In the genomic region with DNA sequence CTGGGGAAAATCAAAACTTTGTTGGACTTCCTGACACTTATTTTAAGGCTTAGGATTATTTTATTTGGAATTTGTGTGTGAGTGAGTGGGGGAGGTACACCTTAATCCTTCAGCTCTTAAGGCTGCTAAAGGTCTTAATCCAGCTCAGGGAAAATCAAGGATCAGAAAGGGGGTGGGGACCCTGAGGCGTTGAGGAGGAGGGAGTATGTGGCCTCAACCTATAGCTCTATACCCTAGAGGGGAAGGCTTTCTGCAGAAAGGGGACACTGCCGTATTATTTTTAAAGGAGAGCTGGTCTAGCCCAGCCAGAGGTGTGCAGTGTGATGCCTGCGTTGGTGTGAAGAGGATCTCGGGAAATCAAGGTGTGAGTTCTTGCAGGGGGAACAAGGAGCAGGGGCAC, we compare ENCODE assay signal across 14 cellular contexts. TPM values are rescaled to one million over a fixed set of nuclear protein-coding genes. Genes with fewer than 3 reads are reported as not detected.
DNase-seq lines count a peak whose midpoint lies in the region; ATAC-seq, FAIRE-seq and TF ChIP-seq lines count a peak whose summit lies in the region.
"Had no signal": no experiment of that assay in that cellular context is flagged by ENCODE, and none has a peak within 500 bp of the region (broad histone marks: within the 10 kb centered on the region; RNA-seq: fewer than 3 reads in every experiment).

No MANE protein-coding gene starts in this region.

- FAIRE-seq in kidney (lab: Jason Lieb, UNC), result no peak

- H3K27me3 ChIP-seq in adipocyte (replicated peaks; ENCODE audit: control insufficient read depth, insufficient read depth, low read length), result no peaks in the 10 kb centered on the region
- H3K27me3 ChIP-seq in skeletal muscle tissue (ENCODE audit: control insufficient read depth in 3 of 3, insufficient read depth in 3 of 3, low read length in 3 of 3), result no peaks in the 10 kb centered on the region
- H3K27me3 ChIP-seq in brain microvascular endothelial cell (replicated peaks), result no peaks in the 10 kb centered on the region
- H3K27me3 ChIP-seq: dorsolateral prefrontal cortex, MG63 had no signal

- TF ChIP-seq CTCF in C4-2B (conservative IDR thresholded peaks at IDR 0.05), result no peak
- TF ChIP-seq CTCF in kidney (IDR thresholded peaks at IDR 0.05; ENCODE audit: borderline replicate concordance, extremely low read depth, insufficient read depth), result no peak
- no peak for TF ChIP-seq CTCF in brain microvascular endothelial cell (IDR thresholded peaks at IDR 0.05; ENCODE audit: low read depth, low read length, missing control alignments)

- ATAC-seq in HG02981 (IDR thresholded peaks at IDR 0.05; ENCODE audit: unreplicated experiment), result no peak

- H3K4me1 ChIP-seq in adipocyte (ENCODE audit: control insufficient read depth, insufficient read depth, low read length), result peaks cover 48% of the 10 kb centered on the region
- H3K4me1 ChIP-seq in kidney (ENCODE audit: control insufficient read depth in 1 of 2, insufficient read depth in 1 of 2, low read depth in 1 of 2, low read length in 2 of 2), result peaks cover 58 to 59% of the 10 kb centered on the region in 2 donors
- H3K4me1 ChIP-seq in skeletal muscle tissue (ENCODE audit: control insufficient read depth in 3 of 3, insufficient read depth in 3 of 3, low read length in 3 of 3), result peaks cover 59 to 78% (median 63%) of the 10 kb centered on the region in 3 donors

- peak overlapping the region; percentile 90 for H3K27ac ChIP-seq in C4-2B
- peak overlapping the region; percentile 87 to 91 for H3K27ac ChIP-seq in kidney (ENCODE audit: low read depth in 2 of 2, low read length in 2 of 2)
- H3K27ac ChIP-seq in skeletal muscle tissue (ENCODE audit: low read depth, low read length), result peak overlapping the region; percentile 68
- no peak overlapping the region for H3K27ac ChIP-seq in brain microvascular endothelial cell

- CTCF ChIA-PET in HEK293T (lab: Yijun Ruan, JAX), result interaction anchor here (0.8 kb wide), 1 partner anchor 33 kb away, joined by 3 read pairs; no protein-coding TSS in a partner anchor

- no peak overlapping the region for H3K4me3 ChIP-seq in adipocyte (ENCODE audit: low read length)
- no peak overlapping the region for H3K4me3 ChIP-seq in kidney (ENCODE audit: low read length in 2 of 2)
- H3K4me3 ChIP-seq in skeletal muscle tissue (ENCODE audit: low read length in 3 of 3), result no peak overlapping the region
- no peak overlapping the region for H3K4me3 ChIP-seq in brain microvascular endothelial cell (ENCODE audit: low read depth, low read length)
- H3K4me3 ChIP-seq: dorsolateral prefrontal cortex, MG63 had no signal

- no peaks in the 10 kb centered on the region for H3K9me3 ChIP-seq in adipocyte (ENCODE audit: control insufficient read depth, low read length)
- no peaks in the 10 kb centered on the region for H3K9me3 ChIP-seq in kidney (ENCODE audit: control insufficient read depth in 1 of 2, low read length in 2 of 2)
- no peaks in the 10 kb centered on the region for H3K9me3 ChIP-seq in skeletal muscle tissue (ENCODE audit: control insufficient read depth in 3 of 3, low read length in 3 of 3)
- H3K9me3 ChIP-seq: MG63, SK-N-SH had no signal

- POLR2A ChIA-PET in HEK293T (lab: Yijun Ruan, JAX), result interaction anchor here (1.6 kb wide), 1 partner anchor 9 kb away, joined by 7 read pairs; no protein-coding TSS in a partner anchor

- DNase-seq in adipocyte (ENCODE audit: low read depth), result no peak
- DNase-seq in kidney, result no peak
- DNase-seq in SHP77 treated with DMSO at 0.1 percent for 48 hours (lab: John Stamatoyannopoulos, UW), result no peak
- DNase-seq in brain microvascular endothelial cell, result no peak
- DNase-seq in HEK293T (ENCODE audit: extremely low spot score), result no peak
- DNase-seq: activated CD4-positive, alpha-beta memory T cell treated with anti-CD3 and anti-CD28 coated beads, Interleukin-2, amount 10 ng/mL, durations not matched to agents 7 days and 5 days; COR-L47; dorsolateral prefrontal cortex; MG63; NCI-H187 treated with DMSO at 0.1 percent for 48 hours; SK-N-SH had no signal

- peak overlapping the region; percentile 61 for H3K9ac ChIP-seq in adipocyte (ENCODE audit: low read length)
- peak overlapping the region in 1 of 2 donors; percentile 16 for H3K9ac ChIP-seq in kidney (ENCODE audit: low read length in 2 of 2)
- H3K9ac ChIP-seq in skeletal muscle tissue (ENCODE audit: low read depth in 1 of 3, low read length in 3 of 3), result peak overlapping the region in 1 of 3 donors; percentile 54
- H3K9ac ChIP-seq: SK-N-SH had no signal

- no peaks in the 10 kb centered on the region for H3K36me3 ChIP-seq in adipocyte (ENCODE audit: control insufficient read depth, insufficient read depth, low read length, severe bottlenecking)
- H3K36me3 ChIP-seq in kidney (ENCODE audit: control insufficient read depth in 1 of 2, insufficient read depth in 2 of 2, low read length in 2 of 2), result no peaks in the 10 kb centered on the region
- no peaks in the 10 kb centered on the region for H3K36me3 ChIP-seq in skeletal muscle tissue (ENCODE audit: control insufficient read depth in 3 of 3, insufficient read depth in 3 of 3, low read length in 3 of 3)
- H3K36me3 ChIP-seq in brain microvascular endothelial cell (replicated peaks), result no peaks in the 10 kb centered on the region
- H3K36me3 ChIP-seq: MG63 had no signal

- in situ Hi-C loops in brain microvascular endothelial cell (cut with HindIII; ENCODE audit: low pct_ligation_motif_present, low sequenced_read_pairs), result no loop called here

- intact Hi-C loops in kidney (cut with DNase I), result no loop called here

TF ChIP-seq in HEK293T, 16 proteins besides CTCF, POLR2A, EP300 and RAD21:
- TF ChIP-seq LEF1 (IDR thresholded peaks at IDR 0.05; ENCODE audit: borderline replicate concordance), result no peak
- TF ChIP-seq ZNF384 (IDR thresholded peaks at IDR 0.05), result no peak
- no peak for TF ChIP-seq FOXK2 (IDR thresholded peaks at IDR 0.05)
- TF ChIP-seq, protein P1, sequence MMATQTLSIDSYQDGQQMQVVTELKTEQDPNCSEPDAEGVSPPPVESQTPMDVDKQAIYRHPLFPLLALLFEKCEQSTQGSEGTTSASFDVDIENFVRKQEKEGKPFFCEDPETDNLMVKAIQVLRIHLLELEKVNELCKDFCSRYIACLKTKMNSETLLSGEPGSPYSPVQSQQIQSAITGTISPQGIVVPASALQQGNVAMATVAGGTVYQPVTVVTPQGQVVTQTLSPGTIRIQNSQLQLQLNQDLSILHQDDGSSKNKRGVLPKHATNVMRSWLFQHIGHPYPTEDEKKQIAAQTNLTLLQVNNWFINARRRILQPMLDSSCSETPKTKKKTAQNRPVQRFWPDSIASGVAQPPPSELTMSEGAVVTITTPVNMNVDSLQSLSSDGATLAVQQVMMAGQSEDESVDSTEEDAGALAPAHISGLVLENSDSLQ (IDR thresholded peaks at IDR 0.05), result no peak
- no peak for TF ChIP-seq CTBP1 (IDR thresholded peaks at IDR 0.05; ENCODE audit: borderline replicate concordance)
- no peak for TF ChIP-seq HDGF (IDR thresholded peaks at IDR 0.05; ENCODE audit: borderline replicate concordance)
- no peak for TF ChIP-seq SP1 (IDR thresholded peaks at IDR 0.05)

RNA-seq across cellular contexts. Expression of a gene that starts 20.0 kb away (rescaled TPM):
- total RNA-seq in kidney (97.1 TPM), skeletal muscle tissue (20.9 TPM)
- polyA plus RNA-seq in kidney (ENCODE audit: insufficient read depth, low read depth, low replicate concordance), result 15.7 TPM
